Comparison of ENCODE assay signal across 1 cellular context in the genomic region with DNA sequence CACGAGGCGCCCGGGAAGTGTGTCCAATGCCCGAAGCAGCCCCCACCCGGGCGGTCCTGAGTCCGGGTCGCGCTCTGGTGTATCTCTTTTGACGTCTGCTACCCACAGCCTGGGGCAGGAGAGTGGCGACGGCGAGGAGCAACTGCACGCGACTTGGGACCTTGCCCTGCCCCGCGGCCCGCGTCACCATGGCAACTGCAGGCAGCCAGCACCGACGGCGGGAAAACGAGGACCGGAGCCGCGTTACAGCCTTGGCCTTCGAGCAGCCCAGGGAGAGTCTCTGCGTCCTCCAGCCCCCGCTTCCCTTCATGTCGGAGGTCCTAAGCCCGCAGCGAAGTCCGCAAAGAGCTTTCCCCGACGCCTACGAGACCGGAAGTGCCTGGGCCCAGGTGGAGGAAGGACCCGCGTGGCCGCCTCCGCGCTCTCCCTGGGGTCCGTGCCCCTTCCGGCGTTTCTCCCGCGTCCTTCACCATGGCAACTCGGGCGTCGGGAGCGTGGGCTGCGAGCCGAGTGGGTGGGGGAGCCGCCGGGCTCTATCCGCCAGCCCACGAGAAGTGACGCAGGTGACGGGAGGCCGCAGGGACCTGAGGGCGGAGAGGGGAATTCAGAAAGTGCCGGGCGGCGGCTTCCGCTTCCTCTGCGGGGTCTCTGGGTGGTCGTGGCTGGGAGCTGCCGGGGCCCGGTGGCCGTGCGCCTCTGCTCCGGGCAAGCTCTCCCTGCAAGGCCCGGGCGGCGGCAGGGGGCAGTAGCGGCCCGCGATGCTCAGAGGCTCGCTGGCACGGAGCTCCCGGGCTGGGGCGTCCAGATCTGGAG.
A peak's percentile ranks its signal among the peaks of the same experiment; 100 is the strongest.
TF ChIP-seq lines count a peak whose summit lies in the region.

No MANE protein-coding gene starts in this region.

TF ChIP-seq in K562, 482 proteins besides CTCF, POLR2A, EP300 and RAD21 (continued from another document):
- TF ChIP-seq RHOXF2B (CRISPR knock-in tag; conservative IDR thresholded peaks at IDR 0.05) (no peak), SIN3B (IDR thresholded peaks at IDR 0.05; ENCODE audit: low read depth) (0 out of 2 replicates have a peak, but pooled peaks have one; percentile 12), TBP (optimal IDR thresholded peaks at IDR 0.05; ENCODE audit: low read depth, low read length) (no peak), ZNF551 (CRISPR knock-in tag; IDR thresholded peaks at IDR 0.05) (no peak), MTA1 (IDR thresholded peaks at IDR 0.05; ENCODE audit: borderline replicate concordance) (no peak), ZNF780A (CRISPR knock-in tag; IDR thresholded peaks at IDR 0.05) (no peak), MAFG (tag; conservative IDR thresholded peaks at IDR 0.05) (no peak), ZNF445 (CRISPR knock-in tag; IDR thresholded peaks at IDR 0.05; ENCODE audit: low read depth) (no peak), EGR1 (conservative IDR thresholded peaks at IDR 0.05) (peak; percentile 29; the same call in 1 of the 2 replicates), SMC3 (conservative IDR thresholded peaks at IDR 0.05; ENCODE audit: insufficient read depth, low read depth, low read length) (peak; percentile 68), GATA2 (CRISPR knock-in tag; IDR thresholded peaks at IDR 0.05) (no peak), GTF2E2 (tag; IDR thresholded peaks at IDR 0.05) (no peak), PCBP1 (IDR thresholded peaks at IDR 0.05; ENCODE audit: low read depth, low read length, poor library complexity, severe bottlenecking) (no peak), STAG1 (CRISPR knock-in tag; IDR thresholded peaks at IDR 0.05; ENCODE audit: borderline replicate concordance) (peak; percentile 88; the same call in 1 of the 2 replicates), KHSRP (IDR thresholded peaks at IDR 0.05) (no peak), EP400 (IDR thresholded peaks at IDR 0.05) (no peak), ZBTB7A (IDR thresholded peaks at IDR 0.05; ENCODE audit: borderline replicate concordance, control insufficient read depth, low read depth, low read length) (0 out of 2 replicates have a peak, but pooled peaks have one; percentile 37)
- TF ChIP-seq, protein P1, sequence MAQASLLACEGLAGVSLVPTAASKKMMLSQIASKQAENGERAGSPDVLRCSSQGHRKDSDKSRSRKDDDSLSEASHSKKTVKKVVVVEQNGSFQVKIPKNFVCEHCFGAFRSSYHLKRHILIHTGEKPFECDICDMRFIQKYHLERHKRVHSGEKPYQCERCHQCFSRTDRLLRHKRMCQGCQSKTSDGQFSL (CRISPR knock-in tag; IDR thresholded peaks at IDR 0.05) = 0 out of 2 replicates have a peak, but pooled peaks have one; percentile 34
- TF ChIP-seq, protein P1 (tag; IDR thresholded peaks at IDR 0.05) = no peak
- TF ChIP-seq, protein P2, sequence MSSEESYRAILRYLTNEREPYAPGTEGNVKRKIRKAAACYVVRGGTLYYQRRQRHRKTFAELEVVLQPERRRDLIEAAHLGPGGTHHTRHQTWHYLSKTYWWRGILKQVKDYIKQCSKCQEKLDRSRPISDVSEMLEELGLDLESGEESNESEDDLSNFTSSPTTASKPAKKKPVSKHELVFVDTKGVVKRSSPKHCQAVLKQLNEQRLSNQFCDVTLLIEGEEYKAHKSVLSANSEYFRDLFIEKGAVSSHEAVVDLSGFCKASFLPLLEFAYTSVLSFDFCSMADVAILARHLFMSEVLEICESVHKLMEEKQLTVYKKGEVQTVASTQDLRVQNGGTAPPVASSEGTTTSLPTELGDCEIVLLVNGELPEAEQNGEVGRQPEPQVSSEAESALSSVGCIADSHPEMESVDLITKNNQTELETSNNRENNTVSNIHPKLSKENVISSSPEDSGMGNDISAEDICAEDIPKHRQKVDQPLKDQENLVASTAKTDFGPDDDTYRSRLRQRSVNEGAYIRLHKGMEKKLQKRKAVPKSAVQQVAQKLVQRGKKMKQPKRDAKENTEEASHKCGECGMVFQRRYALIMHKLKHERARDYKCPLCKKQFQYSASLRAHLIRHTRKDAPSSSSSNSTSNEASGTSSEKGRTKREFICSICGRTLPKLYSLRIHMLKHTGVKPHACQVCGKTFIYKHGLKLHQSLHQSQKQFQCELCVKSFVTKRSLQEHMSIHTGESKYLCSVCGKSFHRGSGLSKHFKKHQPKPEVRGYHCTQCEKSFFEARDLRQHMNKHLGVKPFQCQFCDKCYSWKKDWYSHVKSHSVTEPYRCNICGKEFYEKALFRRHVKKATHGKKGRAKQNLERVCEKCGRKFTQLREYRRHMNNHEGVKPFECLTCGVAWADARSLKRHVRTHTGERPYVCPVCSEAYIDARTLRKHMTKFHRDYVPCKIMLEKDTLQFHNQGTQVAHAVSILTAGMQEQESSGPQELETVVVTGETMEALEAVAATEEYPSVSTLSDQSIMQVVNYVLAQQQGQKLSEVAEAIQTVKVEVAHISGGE (CRISPR knock-in tag; IDR thresholded peaks at IDR 0.05) = no peak
- TF ChIP-seq, protein P3, sequence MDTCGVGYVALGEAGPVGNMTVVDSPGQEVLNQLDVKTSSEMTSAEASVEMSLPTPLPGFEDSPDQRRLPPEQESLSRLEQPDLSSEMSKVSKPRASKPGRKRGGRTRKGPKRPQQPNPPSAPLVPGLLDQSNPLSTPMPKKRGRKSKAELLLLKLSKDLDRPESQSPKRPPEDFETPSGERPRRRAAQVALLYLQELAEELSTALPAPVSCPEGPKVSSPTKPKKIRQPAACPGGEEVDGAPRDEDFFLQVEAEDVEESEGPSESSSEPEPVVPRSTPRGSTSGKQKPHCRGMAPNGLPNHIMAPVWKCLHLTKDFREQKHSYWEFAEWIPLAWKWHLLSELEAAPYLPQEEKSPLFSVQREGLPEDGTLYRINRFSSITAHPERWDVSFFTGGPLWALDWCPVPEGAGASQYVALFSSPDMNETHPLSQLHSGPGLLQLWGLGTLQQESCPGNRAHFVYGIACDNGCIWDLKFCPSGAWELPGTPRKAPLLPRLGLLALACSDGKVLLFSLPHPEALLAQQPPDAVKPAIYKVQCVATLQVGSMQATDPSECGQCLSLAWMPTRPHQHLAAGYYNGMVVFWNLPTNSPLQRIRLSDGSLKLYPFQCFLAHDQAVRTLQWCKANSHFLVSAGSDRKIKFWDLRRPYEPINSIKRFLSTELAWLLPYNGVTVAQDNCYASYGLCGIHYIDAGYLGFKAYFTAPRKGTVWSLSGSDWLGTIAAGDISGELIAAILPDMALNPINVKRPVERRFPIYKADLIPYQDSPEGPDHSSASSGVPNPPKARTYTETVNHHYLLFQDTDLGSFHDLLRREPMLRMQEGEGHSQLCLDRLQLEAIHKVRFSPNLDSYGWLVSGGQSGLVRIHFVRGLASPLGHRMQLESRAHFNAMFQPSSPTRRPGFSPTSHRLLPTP (IDR thresholded peaks at IDR 0.05; ENCODE audit: borderline replicate concordance, extremely low read depth, insufficient read length) = no peak
